ENCODE assay signal across 8 cellular contexts in the genomic region with DNA sequence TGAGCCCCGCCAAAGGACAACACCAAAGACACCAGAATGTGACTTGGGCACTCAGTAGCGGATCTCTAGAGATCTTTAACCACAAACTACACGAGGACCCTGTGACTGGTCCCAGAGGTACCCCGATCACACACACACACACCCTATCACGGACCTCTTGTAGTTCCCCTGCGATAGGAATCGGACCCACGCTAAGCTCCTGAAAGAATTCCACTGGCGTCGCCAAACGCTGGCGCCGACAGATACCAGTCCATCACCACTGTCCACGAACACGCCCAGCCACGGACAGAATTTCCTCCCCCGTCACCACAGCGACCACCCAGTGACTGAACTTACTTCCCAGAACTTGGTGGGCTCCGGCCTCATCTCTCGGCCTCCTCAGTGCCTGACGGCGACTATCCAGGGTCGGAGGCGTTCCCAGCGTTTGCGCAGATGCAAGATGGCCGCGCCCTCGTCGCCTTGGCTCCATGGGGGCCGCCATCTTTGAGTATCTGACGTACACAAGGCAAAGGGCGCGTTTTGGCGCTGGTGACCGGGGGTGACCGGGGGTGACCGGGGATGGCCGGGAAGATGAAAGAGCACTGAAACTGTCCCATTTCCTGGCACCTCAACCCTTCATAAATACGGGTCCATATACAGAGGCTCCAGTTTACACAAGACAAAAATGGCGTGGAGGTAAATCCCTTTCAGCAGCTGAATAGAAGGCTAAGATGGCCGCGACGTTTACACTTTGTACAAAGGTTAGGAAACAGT. TPM values are rescaled to one million over a fixed set of nuclear protein-coding genes. Genes with fewer than 3 reads are reported as not detected.
DNase-seq lines count a peak whose midpoint lies in the region; ATAC-seq and TF ChIP-seq lines count a peak whose summit lies in the region.

A gene (minus strand): TSS at position 407 of the 753 bp plus-strand sequence. CDS start 4,500 bp downstream, outside the sequence.

- peaks cover 91% of the 10 kb centered on the region for H3K36me3 Mint-ChIP-seq in activated T-cell treated with anti-CD3 and anti-CD28 coated beads, Interleukin-2, amount 50 U/mL, for 24 hours (ENCODE audit: low read depth)

- H3K9me3 ChIP-seq in OCI-LY1 (ENCODE audit: low read length): peaks cover 15% of the 10 kb centered on the region

- H3K4me3 Mint-ChIP-seq in activated T-cell treated with anti-CD3 and anti-CD28 coated beads, Interleukin-2, amount 50 U/mL, for 24 hours: peak within 1 kb of the TSS; percentile 90

- peaks cover 8% of the 10 kb centered on the region for H3K4me1 ChIP-seq in OCI-LY1 (ENCODE audit: insufficient read depth, low read length, severe bottlenecking)

- H3K4me1 Mint-ChIP-seq in activated T-cell treated with anti-CD3 and anti-CD28 coated beads, Interleukin-2, amount 50 U/mL, for 24 hours (ENCODE audit: low read depth): peaks cover 18% of the 10 kb centered on the region

- H3K27ac Mint-ChIP-seq in activated T-cell treated with anti-CD3 and anti-CD28 coated beads, Interleukin-2, amount 50 U/mL, for 24 hours: peak within 1 kb of the TSS; percentile 96

- peak; percentile 90 for ATAC-seq in GM19397 (IDR thresholded peaks at IDR 0.05; ENCODE audit: unreplicated experiment)

- H3K27me3 Mint-ChIP-seq in activated T-cell treated with anti-CD3 and anti-CD28 coated beads, Interleukin-2, amount 50 U/mL, for 24 hours: no peaks in the 10 kb centered on the region

- no peaks in the 10 kb centered on the region for H3K79me2 ChIP-seq in OCI-LY1 (ENCODE audit: insufficient read depth, low read length)

- no peaks in the 10 kb centered on the region for H3K9me2 ChIP-seq in OCI-LY1 (ENCODE audit: low read depth, low read length)

- TF ChIP-seq CTCF in OCI-LY1 (IDR thresholded peaks at IDR 0.05; ENCODE audit: low read length): no peak

- H3F3A ChIP-seq in OCI-LY1 (ENCODE audit: insufficient read depth, low read length): no peaks in the 10 kb centered on the region

- peak within 1 kb of the TSS; percentile 61 for H3K27ac ChIP-seq in OCI-LY1 (ENCODE audit: low read depth, low read length, poor library complexity, severe bottlenecking)

- peaks cover 52% of the 10 kb centered on the region for H3K9me3 Mint-ChIP-seq in activated T-cell treated with anti-CD3 and anti-CD28 coated beads, Interleukin-2, amount 50 U/mL, for 24 hours

- H4K20me1 ChIP-seq in OCI-LY1 (ENCODE audit: insufficient read depth, low read length): no peaks in the 10 kb centered on the region

- H3K27me3 ChIP-seq in OCI-LY1 (ENCODE audit: insufficient read depth, low read length): no peaks in the 10 kb centered on the region

- H2AFZ ChIP-seq in OCI-LY1 (ENCODE audit: low read length): peak within 1 kb of the TSS; percentile 57

- peak within 1 kb of the TSS; percentile 70 for H3K4me2 ChIP-seq in OCI-LY1 (ENCODE audit: low read length)

- H3K9ac ChIP-seq in OCI-LY1 (ENCODE audit: low read length): peak within 1 kb of the TSS; percentile 75

- peaks cover 18% of the 10 kb centered on the region for H3K36me3 ChIP-seq in OCI-LY1 (ENCODE audit: insufficient read depth, low read length)

- peak within 1 kb of the TSS; percentile 80 for H3K4me3 ChIP-seq in OCI-LY1 (ENCODE audit: low read depth, low read length, poor library complexity, severe bottlenecking)

- DNase-seq in CD1c-positive myeloid dendritic cell (ENCODE audit: extremely low spot score) (peak; percentile 93), HPDE6-E6E7 (ENCODE audit: extremely low spot score) (peak; percentile 55), erythroblast (lab: John Stamatoyannopoulos, UW) (peak; percentile 91 to 92), mucosa of gallbladder (ENCODE audit: low spot score) (peak; percentile 90)
- peak; percentile 93 for DNase-seq in activated T-cell treated with anti-CD3 and anti-CD28 coated beads, Interleukin-2, amount 50 U/mL, for 24 hours
- DNase-seq in stimulated activated CD8-positive, alpha-beta memory T cell treated with anti-CD3 and anti-CD28 coated beads, Interleukin-4, amount 100 ng/mL, for 1 hour (ENCODE audit: low read depth in 2 of 2, low spot score in 1 of 2): peak; percentile 76 to 80

- TF ChIP-seq POLR2A in erythroblast (IDR thresholded peaks at IDR 0.05; ENCODE audit: low read length): peak; percentile 44

RNA-seq across cellular contexts. Expression of the gene that starts here (rescaled TPM):
- total RNA-seq in mucosa of gallbladder: 12.2 TPM

Comparison
In these comparisons a context has a peak if more than half of its experiments do, and no peak if none do; other contexts are left out.
1. Peak in every context shown above with its lines: DNase-seq, ATAC-seq, H3K4me3 ChIP-seq and H3K27ac ChIP-seq.